ENCODE assay signal across 7 cellular contexts in genomic region chr15:26082833-26083174, GRCh38.
A peak's percentile ranks its signal among the peaks of the same experiment; 100 is the strongest.
DNase-seq lines count a peak whose midpoint lies in the region; ATAC-seq and TF ChIP-seq lines count a peak whose summit lies in the region.

No MANE protein-coding gene starts in this region.

- H3K36me3 ChIP-seq in upper lobe of left lung, result no peaks in the 10 kb centered on the region

- peak; percentile 30 for DNase-seq in NCI-H1092 (lab: John Stamatoyannopoulos, UW)
- peak in 16 of 61 donors; percentile 16 to 72 (median 66) for DNase-seq in caudate nucleus (lab: John Stamatoyannopoulos, UW)
- DNase-seq in medulla oblongata (ENCODE audit: extremely low spot score), result peak; percentile 62
- DNase-seq in upper lobe of left lung, result no peak
- DNase-seq in NCI-H226, result no peak

- TF ChIP-seq EP300 in upper lobe of left lung (IDR thresholded peaks at IDR 0.05), result no peak

- no peaks in the 10 kb centered on the region for H3K27me3 ChIP-seq in upper lobe of left lung

- peak overlapping the region; percentile 25 to 68 (median 55) for H3K4me3 ChIP-seq in upper lobe of left lung

- peak; percentile 7 for ATAC-seq in GM21360 (IDR thresholded peaks at IDR 0.05; ENCODE audit: unreplicated experiment)
- ATAC-seq in upper lobe of left lung (ENCODE audit: low FRiP score in 2 of 2), result peak in 1 of 2 donors; percentile 25
- ATAC-seq in GM18861 (IDR thresholded peaks at IDR 0.05; ENCODE audit: unreplicated experiment), result no peak

- TF ChIP-seq CTCF in upper lobe of left lung (IDR thresholded peaks at IDR 0.05), result no peak

- peaks cover 0 to 7% (median 0%) of the 10 kb centered on the region in 4 donors for H3K4me1 ChIP-seq in upper lobe of left lung

- TF ChIP-seq POLR2A in upper lobe of left lung (IDR thresholded peaks at IDR 0.05), result no peak

- no peaks in the 10 kb centered on the region for H3K9me3 ChIP-seq in upper lobe of left lung

- peak overlapping the region; percentile 97 for H3K27ac ChIP-seq in caudate nucleus (ENCODE audit: low read depth, low read length)
- peak overlapping the region; percentile 79 to 88 (median 81) for H3K27ac ChIP-seq in upper lobe of left lung

- 4 to 10% methylated on average over 9 to 10 of the region's 10 CpGs for WGBS in upper lobe of left lung, 2 donors

Comparison
In these comparisons a context has a peak if more than half of its experiments do, and no peak if none do; other contexts are left out.
1. DNase-seq: peak in NCI-H1092 (single experiment) and medulla oblongata (single experiment); none in upper lobe of left lung (0 of 2) and NCI-H226 (single experiment).